ENCODE assay signal across 17 cellular contexts in the genomic region with DNA sequence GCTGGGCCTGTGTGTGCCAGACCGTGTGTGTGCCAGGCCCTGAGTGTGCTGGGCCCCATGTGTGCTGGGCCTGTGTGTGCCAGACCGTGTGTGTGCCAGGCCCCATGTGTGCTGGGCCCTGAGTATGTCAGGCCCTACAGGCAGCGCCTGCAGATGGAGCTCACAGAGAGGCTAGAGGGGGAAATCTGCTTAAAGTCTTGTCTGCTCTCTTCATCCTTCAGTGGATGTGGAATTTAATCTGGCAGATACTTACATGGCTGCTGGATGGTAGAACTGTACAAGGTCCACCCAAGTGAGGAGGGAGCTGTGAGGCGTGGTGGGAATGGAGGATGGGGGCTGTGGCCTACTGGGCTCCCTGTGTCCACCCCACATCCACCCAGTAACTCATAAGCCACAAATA. TPM values are rescaled to one million over a fixed set of nuclear protein-coding genes. Genes with fewer than 3 reads are reported as not detected.
DNase-seq lines count a peak whose midpoint lies in the region; ATAC-seq, FAIRE-seq and TF ChIP-seq lines count a peak whose summit lies in the region.
"Had no signal": no experiment of that assay in that cellular context is flagged by ENCODE, and none has a peak within 500 bp of the region (broad histone marks: within the 10 kb centered on the region; RNA-seq: fewer than 3 reads in every experiment).

No MANE protein-coding gene starts in this region.

- H4K20me1 ChIP-seq in SK-N-SH (ENCODE audit: insufficient read depth) = no peaks in the 10 kb centered on the region

- no peaks in the 10 kb centered on the region for H3K79me2 ChIP-seq in SK-N-SH (ENCODE audit: insufficient read depth)

- no peaks in the 10 kb centered on the region for H3K9me2 ChIP-seq in SK-N-SH

- ATAC-seq in SK-N-SH treated with all-trans-retinoic acid at 6 μM for 48 hours = no peak

- H3K27ac ChIP-seq in SK-N-SH (ENCODE audit: low read depth in 2 of 2, low read length in 1 of 2) (no peak overlapping the region), coronary artery (no peak overlapping the region)
- H3K27ac ChIP-seq: C4-2B, RWPE1 had no signal

- peaks cover 0 to 2% of the 10 kb centered on the region in 2 experiments; a peak in 1 of 4 replicates for H3K4me1 ChIP-seq in SK-N-SH (ENCODE audit: control insufficient read depth in 1 of 2, insufficient read depth in 2 of 2, low read depth in 1 of 2, low read length in 1 of 2)

- H3K9me3 ChIP-seq in SK-N-SH = no peaks in the 10 kb centered on the region

- WGBS in SK-N-SH (ENCODE audit: low lambda C conversion rate) = 75% methylated on average over 2 of the region's 4 CpGs

- H2AFZ ChIP-seq in SK-N-SH (ENCODE audit: low read depth) = no peak overlapping the region

- H3K9ac ChIP-seq in SK-N-SH = no peak overlapping the region

- intact Hi-C loops in posterior vena cava (cut with DNase I) = no loop called here

- 0 out of 2 replicates have a peak, but pooled peaks have one; percentile 11 for TF ChIP-seq RAD21 in SK-N-SH (IDR thresholded peaks at IDR 0.05; ENCODE audit: low read length)

- no peak overlapping the region for H3K4me3 ChIP-seq in SK-N-SH (ENCODE audit: low read depth in 2 of 2, low read length in 1 of 2)
- no peak overlapping the region for H3K4me3 ChIP-seq in coronary artery

- no peak for TF ChIP-seq EP300 in SK-N-SH (IDR thresholded peaks at IDR 0.05; ENCODE audit: borderline replicate concordance in 1 of 2, low read depth in 1 of 2, low read length in 1 of 2)

- FAIRE-seq in D721Med (lab: Jason Lieb, UNC) = no peak

- H3K27me3 ChIP-seq in SK-N-SH (ENCODE audit: insufficient read depth) = no peaks in the 10 kb centered on the region

- TF ChIP-seq CTCF in SK-N-SH (IDR thresholded peaks at IDR 0.05) (no peak), D721Med (IDR thresholded peaks at IDR 0.05; ENCODE audit: insufficient read depth, missing control alignments) (no peak), coronary artery (IDR thresholded peaks at IDR 0.05) (no peak)

- H3K36me3 ChIP-seq in SK-N-SH (replicated peaks in 1 of 2; ENCODE audit: control insufficient read depth in 1 of 2, insufficient read depth in 2 of 2, low read length in 1 of 2) = no peaks in the 10 kb centered on the region

- POLR2A ChIA-PET in SK-N-SH (lab: Yijun Ruan, JAX) = no interaction called here

- no peak overlapping the region for H3K4me2 ChIP-seq in SK-N-SH

- CTCF ChIA-PET in SK-N-SH (lab: Yijun Ruan, JAX) = no interaction called here

- no peaks in the 10 kb centered on the region for H3F3A ChIP-seq in SK-N-SH (replicated peaks; ENCODE audit: insufficient read depth)

- DNase-seq in SK-N-SH (no peak), D721Med (ENCODE audit: insufficient read length, low spot score) (peak; percentile 51), coronary artery (ENCODE audit: low spot score) (peak; percentile 33), posterior vena cava (ENCODE audit: low spot score) (peak; percentile 36), A172 (ENCODE audit: low spot score) (no peak), NCI-H446 treated with DMSO at 0.1 percent for 48 hours (lab: John Stamatoyannopoulos, UW) (no peak), kidney glomerular epithelial cell (lab: John Stamatoyannopoulos, UW) (no peak)
- DNase-seq: 8988T, HCEC 1CT, NCI-H146, NCI-H2081 treated with DMSO at 0.1 percent for 48 hours, NCI-H2227 treated with DMSO at 0.1 percent for 48 hours, NCI-H526 had no signal

TF ChIP-seq in SK-N-SH, 30 proteins besides CTCF, POLR2A, EP300 and RAD21:
- TF ChIP-seq TAF1 (IDR thresholded peaks at IDR 0.05; ENCODE audit: borderline replicate concordance, low read depth, low read length) (no peak), RCOR1 (IDR thresholded peaks at IDR 0.05; ENCODE audit: low read length) (no peak), JUND (IDR thresholded peaks at IDR 0.05) (no peak), FOSL2 (IDR thresholded peaks at IDR 0.05; ENCODE audit: borderline replicate concordance, low read depth) (no peak), POLR2AphosphoS5 (IDR thresholded peaks at IDR 0.05; ENCODE audit: low read depth, low read length) (no peak), EZH2phosphoT487 (IDR thresholded peaks at IDR 0.05; ENCODE audit: borderline replicate concordance, low read depth) (no peak), SMC3 (IDR thresholded peaks at IDR 0.05; ENCODE audit: low read depth, low read length) (no peak), FOXJ3 (CRISPR knock-in tag; IDR thresholded peaks at IDR 0.05) (no peak)
- TF ChIP-seq, protein P1, sequence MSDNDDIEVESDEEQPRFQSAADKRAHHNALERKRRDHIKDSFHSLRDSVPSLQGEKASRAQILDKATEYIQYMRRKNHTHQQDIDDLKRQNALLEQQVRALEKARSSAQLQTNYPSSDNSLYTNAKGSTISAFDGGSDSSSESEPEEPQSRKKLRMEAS (IDR thresholded peaks at IDR 0.05; ENCODE audit: low read depth) = no peak
- TF ChIP-seq, protein P2, sequence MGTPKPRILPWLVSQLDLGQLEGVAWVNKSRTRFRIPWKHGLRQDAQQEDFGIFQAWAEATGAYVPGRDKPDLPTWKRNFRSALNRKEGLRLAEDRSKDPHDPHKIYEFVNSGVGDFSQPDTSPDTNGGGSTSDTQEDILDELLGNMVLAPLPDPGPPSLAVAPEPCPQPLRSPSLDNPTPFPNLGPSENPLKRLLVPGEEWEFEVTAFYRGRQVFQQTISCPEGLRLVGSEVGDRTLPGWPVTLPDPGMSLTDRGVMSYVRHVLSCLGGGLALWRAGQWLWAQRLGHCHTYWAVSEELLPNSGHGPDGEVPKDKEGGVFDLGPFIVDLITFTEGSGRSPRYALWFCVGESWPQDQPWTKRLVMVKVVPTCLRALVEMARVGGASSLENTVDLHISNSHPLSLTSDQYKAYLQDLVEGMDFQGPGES (IDR thresholded peaks at IDR 0.05; ENCODE audit: low read depth, low read length) = no peak
TF ChIP-seq in SK-N-SH: peak in this region for 0.

TF ChIP-seq in SK-N-SH treated with all-trans-retinoic acid at 6 μM for 48 hours, 23 proteins besides CTCF, POLR2A, EP300 and RAD21:
- TF ChIP-seq CSDC2 (CRISPR knock-in tag; IDR thresholded peaks at IDR 0.05) (no peak), RARB (CRISPR knock-in tag; IDR thresholded peaks at IDR 0.05) (no peak), PPARA (CRISPR knock-in tag; IDR thresholded peaks at IDR 0.05; ENCODE audit: borderline replicate concordance) (no peak), TOX (CRISPR knock-in tag; IDR thresholded peaks at IDR 0.05; ENCODE audit: borderline replicate concordance) (no peak), ISL1 (CRISPR knock-in tag; IDR thresholded peaks at IDR 0.05) (no peak), OSR1 (CRISPR knock-in tag; IDR thresholded peaks at IDR 0.05) (no peak), ZNF8 (CRISPR knock-in tag; IDR thresholded peaks at IDR 0.05) (no peak), ZNF565 (CRISPR knock-in tag; conservative IDR thresholded peaks at IDR 0.05; ENCODE audit: low read depth) (no peak)
- TF ChIP-seq, protein P3, sequence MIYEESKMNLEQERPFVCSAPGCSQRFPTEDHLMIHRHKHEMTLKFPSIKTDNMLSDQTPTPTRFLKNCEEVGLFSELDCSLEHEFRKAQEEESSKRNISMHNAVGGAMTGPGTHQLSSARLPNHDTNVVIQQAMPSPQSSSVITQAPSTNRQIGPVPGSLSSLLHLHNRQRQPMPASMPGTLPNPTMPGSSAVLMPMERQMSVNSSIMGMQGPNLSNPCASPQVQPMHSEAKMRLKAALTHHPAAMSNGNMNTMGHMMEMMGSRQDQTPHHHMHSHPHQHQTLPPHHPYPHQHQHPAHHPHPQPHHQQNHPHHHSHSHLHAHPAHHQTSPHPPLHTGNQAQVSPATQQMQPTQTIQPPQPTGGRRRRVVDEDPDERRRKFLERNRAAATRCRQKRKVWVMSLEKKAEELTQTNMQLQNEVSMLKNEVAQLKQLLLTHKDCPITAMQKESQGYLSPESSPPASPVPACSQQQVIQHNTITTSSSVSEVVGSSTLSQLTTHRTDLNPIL (CRISPR knock-in tag; IDR thresholded peaks at IDR 0.05; ENCODE audit: low read depth) = no peak
- TF ChIP-seq, protein P4, sequence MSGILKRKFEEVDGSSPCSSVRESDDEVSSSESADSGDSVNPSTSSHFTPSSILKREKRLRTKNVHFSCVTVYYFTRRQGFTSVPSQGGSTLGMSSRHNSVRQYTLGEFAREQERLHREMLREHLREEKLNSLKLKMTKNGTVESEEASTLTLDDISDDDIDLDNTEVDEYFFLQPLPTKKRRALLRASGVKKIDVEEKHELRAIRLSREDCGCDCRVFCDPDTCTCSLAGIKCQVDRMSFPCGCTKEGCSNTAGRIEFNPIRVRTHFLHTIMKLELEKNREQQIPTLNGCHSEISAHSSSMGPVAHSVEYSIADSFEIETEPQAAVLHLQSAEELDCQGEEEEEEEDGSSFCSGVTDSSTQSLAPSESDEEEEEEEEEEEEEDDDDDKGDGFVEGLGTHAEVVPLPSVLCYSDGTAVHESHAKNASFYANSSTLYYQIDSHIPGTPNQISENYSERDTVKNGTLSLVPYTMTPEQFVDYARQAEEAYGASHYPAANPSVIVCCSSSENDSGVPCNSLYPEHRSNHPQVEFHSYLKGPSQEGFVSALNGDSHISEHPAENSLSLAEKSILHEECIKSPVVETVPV (CRISPR knock-in tag; IDR thresholded peaks at IDR 0.05) = no peak
TF ChIP-seq in SK-N-SH treated with all-trans-retinoic acid at 6 μM for 48 hours: peak in this region for 0.

RNA-seq across cellular contexts. Expression of a gene that starts 53.7 kb away (rescaled TPM):
- 0.96 and 1.7 TPM in 2 replicates for polyA plus RNA-seq in SK-N-SH (2012; rRNA removed)
- 0.21 and 0.56 TPM in 2 replicates for polyA plus RNA-seq in SK-N-SH (2012; cell fraction: cytosol; rRNA removed)
- 2.6 and 3.3 TPM in 2 replicates for polyA plus RNA-seq in SK-N-SH (2012; cell fraction: nucleus; rRNA removed)
- 1 to 10 TPM; 1.2 to 1.9 TPM for total RNA-seq in posterior vena cava
- 0.02 and 0.12 TPM in 2 replicates for total RNA-seq in A172 (2014; rRNA removed; shearing (Covaris generic))

RNA-seq across cellular contexts. Expression of a gene that starts 56.3 kb away (rescaled TPM):
- 380 and 406 TPM in 2 replicates for polyA plus RNA-seq in SK-N-SH (2012; rRNA removed)
- polyA plus RNA-seq in SK-N-SH (2012; cell fraction: cytosol; rRNA removed) = 236 and 359 TPM in 2 replicates
- polyA plus RNA-seq in SK-N-SH (2012; cell fraction: nucleus; rRNA removed) = 463 and 469 TPM in 2 replicates
- total RNA-seq in posterior vena cava = 100 to 1,000 TPM; 201 to 215 TPM
- total RNA-seq in A172 (2014; rRNA removed; shearing (Covaris generic)) = 30.7 and 55.3 TPM in 2 replicates
- total RNA-seq: OCI-LY7 had no signal

Comparison
In these comparisons a context has a peak if more than half of its experiments do, and no peak if none do; other contexts are left out.
1. DNase-seq: peak in D721Med (single experiment), coronary artery (single experiment) and posterior vena cava (single experiment); none in SK-N-SH (single experiment), A172 (single experiment), NCI-H446 treated with DMSO at 0.1 percent for 48 hours (single experiment) and kidney glomerular epithelial cell (single experiment).